10 cellular contexts compared by ENCODE assay signal in genomic region chr10:75404023-75404334, GRCh38. TPM values are rescaled to one million over a fixed set of nuclear protein-coding genes. Genes with fewer than 3 reads are reported as not detected.
DNase-seq lines count a peak whose midpoint lies in the region; ATAC-seq, FAIRE-seq and TF ChIP-seq lines count a peak whose summit lies in the region.
"Had no signal": no experiment of that assay in that cellular context is flagged by ENCODE, and none has a peak within 500 bp of the region (broad histone marks: within the 10 kb centered on the region; RNA-seq: fewer than 3 reads in every experiment).

No MANE protein-coding gene starts in this region.

- peak overlapping the region; percentile 61 for H3K9ac ChIP-seq in NT2/D1 (ENCODE audit: insufficient read length, low read depth)
- no peak overlapping the region for H3K9ac ChIP-seq in Karpas-422 (ENCODE audit: low read length)

- TF ChIP-seq CTCF in Caco-2 (IDR thresholded peaks at IDR 0.05; ENCODE audit: insufficient read depth in 1 of 2, low read depth in 1 of 2, low read length in 1 of 2, severe bottlenecking in 1 of 2, unreplicated experiment in 1 of 2): no peak
- peak in 1 of 6 experiments; percentile 3 for TF ChIP-seq CTCF in esophagus squamous epithelium (IDR thresholded peaks at IDR 0.05)
- TF ChIP-seq CTCF in pancreas (IDR thresholded peaks at IDR 0.05): no peak

- no peak for FAIRE-seq in pancreas (lab: Jason Lieb, UNC)

- H3K27me3 ChIP-seq in Caco-2 (replicated peaks; ENCODE audit: control insufficient read depth, insufficient read depth, low read length) (no peaks in the 10 kb centered on the region), NT2/D1 (ENCODE audit: insufficient read depth, insufficient read length) (peaks cover 89% of the 10 kb centered on the region), esophagus squamous epithelium (peaks cover 0 to 20% (median 0%) of the 10 kb centered on the region in 4 donors), pancreas (no peaks in the 10 kb centered on the region), Karpas-422 (ENCODE audit: low read length) (no peaks in the 10 kb centered on the region)

- no peaks in the 10 kb centered on the region for H3K9me2 ChIP-seq in Karpas-422 (replicated peaks; ENCODE audit: insufficient read depth, low read length)

- CTCF ChIA-PET in Caco-2 (lab: Charles Lee): interaction anchor here (0.7 kb wide), 2 partner anchors 415 to 647 kb away, joined by 4 to 5 read pairs; no protein-coding TSS in a partner anchor

- no peak overlapping the region for H3K4me2 ChIP-seq in Karpas-422 (ENCODE audit: low read depth, low read length, poor library complexity, severe bottlenecking)

- TSS peak; percentile 30 for BruUV-seq in Caco-2 (replicated peaks; lab: Mats Ljungman, UMichigan)

- no peaks in the 10 kb centered on the region for H3K27me3 Mint-ChIP-seq in Caco-2 (ENCODE audit: insufficient read depth, unreplicated experiment)

- peaks cover 7% of the 10 kb centered on the region for H3K4me1 Mint-ChIP-seq in Caco-2 (ENCODE audit: low read depth, unreplicated experiment)

- POLR2A ChIA-PET in Caco-2 (lab: Charles Lee): interaction anchor here (2.3 kb wide), 1 partner anchor 26 kb away, joined by 24 read pairs; no protein-coding TSS in a partner anchor

- H4K20me1 ChIP-seq in Karpas-422 (ENCODE audit: insufficient read depth, low read depth, low read length): no peaks in the 10 kb centered on the region

- TF ChIP-seq POLR2A in esophagus squamous epithelium (IDR thresholded peaks at IDR 0.05): no peak

- H3K27ac ChIP-seq in esophagus squamous epithelium (peak overlapping the region; percentile 92 to 99 (median 98)), pancreas (peak overlapping the region; percentile 97 to 99 (median 98)), Karpas-422 (ENCODE audit: low read length) (no peak overlapping the region)

- no peaks in the 10 kb centered on the region for H3K9me3 Mint-ChIP-seq in Caco-2 (ENCODE audit: unreplicated experiment)

- intact Hi-C loops in Caco-2 (cut with micrococcal nuclease; ENCODE audit: unreplicated experiment) (loop anchor here (1.0 to 10.0 kb wide), 6 partner anchors 95 to 1141 kb away; no protein-coding TSS in a partner anchor), esophagus squamous epithelium (cut with DNase I) (loop anchor here (5.0 to 10.0 kb wide), 3 partner anchors 251 to 633 kb away; no protein-coding TSS in a partner anchor), pancreas (cut with DNase I) (loop anchor here in 1 of 3 donors (10.0 kb wide), 2 partner anchors 371 to 521 kb away; no protein-coding TSS in a partner anchor)

- H3K36me3 Mint-ChIP-seq in Caco-2 (ENCODE audit: insufficient read depth, unreplicated experiment): peaks cover 84% of the 10 kb centered on the region

- H2AFZ ChIP-seq in Karpas-422 (ENCODE audit: low read length): no peak overlapping the region

- H3K36me3 ChIP-seq in Caco-2 (ENCODE audit: control insufficient read depth, insufficient read depth, low read length): peaks cover 2% of the 10 kb centered on the region
- H3K36me3 ChIP-seq in NT2/D1 (ENCODE audit: insufficient read depth, insufficient read length, low read length): no peaks in the 10 kb centered on the region
- H3K36me3 ChIP-seq in esophagus squamous epithelium: peaks cover 0 to 8% (median 5%) of the 10 kb centered on the region in 3 donors
- H3K36me3 ChIP-seq in pancreas: no peaks in the 10 kb centered on the region
- H3K36me3 ChIP-seq in Karpas-422 (ENCODE audit: insufficient read depth, low read length): no peaks in the 10 kb centered on the region

- no peaks in the 10 kb centered on the region for H3K79me2 ChIP-seq in Karpas-422 (ENCODE audit: low read length)

- H3K4me3 ChIP-seq in Caco-2 (ENCODE audit: low read depth, low read length): peak overlapping the region; percentile 99
- H3K4me3 ChIP-seq in NT2/D1 (ENCODE audit: insufficient read length, low read depth): peak overlapping the region; percentile 34
- peak overlapping the region; percentile 66 to 96 (median 90) for H3K4me3 ChIP-seq in esophagus squamous epithelium
- H3K4me3 ChIP-seq in pancreas: peak overlapping the region; percentile 31 to 98 (median 92)
- H3K4me3 ChIP-seq in Karpas-422 (ENCODE audit: low read length): no peak overlapping the region

- peaks cover 9% of the 10 kb centered on the region for H3K4me1 ChIP-seq in Caco-2
- no peaks in the 10 kb centered on the region for H3K4me1 ChIP-seq in NT2/D1 (ENCODE audit: insufficient read depth, insufficient read length)
- peaks cover 12 to 62% (median 18%) of the 10 kb centered on the region in 3 donors for H3K4me1 ChIP-seq in esophagus squamous epithelium
- H3K4me1 ChIP-seq in pancreas: no peaks in the 10 kb centered on the region
- H3K4me1 ChIP-seq in Karpas-422 (ENCODE audit: low read length): no peaks in the 10 kb centered on the region

- peak overlapping the region; percentile 95 for H3K27ac Mint-ChIP-seq in Caco-2 (ENCODE audit: unreplicated experiment)
- H3K27ac Mint-ChIP-seq: activated CD8-positive, alpha-beta T cell treated with anti-CD3 and anti-CD28 coated beads, Interleukin-2, amount 10 ng/mL, durations not matched to agents 7 days and 5 days; memory B cell had no signal

- ATAC-seq in pancreas (no peak), GM21390 (IDR thresholded peaks at IDR 0.05; ENCODE audit: unreplicated experiment) (no peak)
- ATAC-seq: activated CD8-positive, alpha-beta T cell treated with anti-CD3 and anti-CD28 coated beads, Interleukin-2, amount 10 ng/mL, durations not matched to agents 7 days and 5 days had no signal

- H3K4me3 Mint-ChIP-seq in Caco-2 (ENCODE audit: unreplicated experiment): peak overlapping the region; percentile 94

- WGBS in esophagus squamous epithelium, 2 donors: 6 to 14% methylated on average over 14 to 15 of the region's 15 CpGs
- WGBS in pancreas, 2 donors: 1 to 2% methylated on average over 14 to 15 of the region's 15 CpGs

- H3K9me3 ChIP-seq in Caco-2 (no peaks in the 10 kb centered on the region), NT2/D1 (ENCODE audit: insufficient read depth, low read length) (no peaks in the 10 kb centered on the region), esophagus squamous epithelium (no peaks in the 10 kb centered on the region), pancreas (no peaks in the 10 kb centered on the region), Karpas-422 (ENCODE audit: low read length) (peaks cover 3% of the 10 kb centered on the region; the same call in 1 of the 2 replicates)

- no peak for DNase-seq in Caco-2
- DNase-seq in NT2/D1 (ENCODE audit: low read depth, low spot score): no peak
- no peak for DNase-seq in esophagus squamous epithelium (lab: John Stamatoyannopoulos, UW)
- no peak for DNase-seq in pancreas
- DNase-seq in NCI-H2196 (lab: John Stamatoyannopoulos, UW; ENCODE audit: unreplicated experiment): no peak
- DNase-seq in NCI-H2081 treated with DMSO at 0.1 percent for 48 hours (lab: John Stamatoyannopoulos, UW): no peak
- DNase-seq in Karpas-422: no peak
- DNase-seq: activated CD8-positive, alpha-beta T cell treated with anti-CD3 and anti-CD28 coated beads, Interleukin-2, amount 10 ng/mL, durations not matched to agents 7 days and 5 days had no signal

RNA-seq across cellular contexts. Expression of gene ZNF503, which starts 2.4 kb away (rescaled TPM):
- total RNA-seq in Caco-2 (2022): 35.5 and 35.7 TPM in 2 replicates
- 10 to 100 TPM in 3 of 4 donors, 1 to 10 TPM in 1; 9.7 to 17.5 (median 14.8) TPM for total RNA-seq in esophagus squamous epithelium
- total RNA-seq in pancreas: 10 to 100 TPM; 18.3 to 41.2 (median 25.1) TPM
- polyA plus RNA-seq in pancreas: 10 to 100 TPM; 13.8 to 22.3 TPM
- total RNA-seq in Karpas-422 (2014; rRNA removed; shearing (Covaris generic); ENCODE audit: low replicate concordance): 0.04 TPM in 1 of 2 replicates, not detected in the other

RNA-seq across cellular contexts. Expression of gene LRMDA, which starts 27.4 kb away (rescaled TPM):
- 18.5 and 21.6 TPM in 2 replicates for total RNA-seq in Caco-2 (2022)
- 10 to 100 TPM in 1 of 4 donors, 1 to 10 TPM in 1, under 1 TPM in 1, not detected in 1; 0.88 to 14.1 (median 5.1) TPM for total RNA-seq in esophagus squamous epithelium
- total RNA-seq in pancreas: 10 to 100 TPM in 5 of 6 donors, 1 to 10 TPM in 1; 4.6 to 21.2 (median 13.4) TPM
- polyA plus RNA-seq in pancreas: 10 to 100 TPM; 11.9 to 15.0 TPM
- not detected in 2 replicates for total RNA-seq in Karpas-422 (2014; rRNA removed; shearing (Covaris generic); ENCODE audit: low replicate concordance)
- total RNA-seq: activated CD8-positive, alpha-beta T cell treated with anti-CD3 and anti-CD28 coated beads, Interleukin-2, amount 10 ng/mL, durations not matched to agents 7 days and 5 days had no signal

Comparison
In these comparisons a context has a peak if more than half of its experiments do, and no peak if none do; other contexts are left out.
1. RNA of gene ZNF503, which starts 2.4 kb away (total RNA-seq): 35.5 to 35.7 TPM in Caco-2, 18.3 to 41.2 TPM in pancreas and 9.7 to 17.5 TPM in esophagus squamous epithelium; 0.04 TPM in Karpas-422; every median in the first group is over 10 times any median in the second.